In the genomic region with DNA sequence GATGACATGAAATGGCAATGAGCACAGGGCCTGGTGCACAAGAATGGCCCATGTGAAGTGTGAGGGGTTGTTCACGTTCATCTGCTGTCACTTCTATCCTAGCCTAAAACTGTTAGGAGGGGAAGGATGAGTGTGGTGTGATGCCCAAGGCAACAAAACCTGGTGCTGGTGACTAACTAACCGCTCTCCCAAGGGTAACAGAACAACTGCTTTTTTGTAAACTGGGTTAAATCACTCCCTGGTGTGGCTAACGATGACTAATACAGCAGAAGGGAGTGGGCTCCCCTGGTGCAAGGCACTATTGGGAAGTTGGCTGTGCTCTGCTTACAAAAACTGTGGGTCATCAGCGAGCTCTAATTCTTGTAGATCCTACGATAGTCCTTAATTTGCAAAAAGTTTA, we compare ENCODE assay signal across 8 cellular contexts.
DNase-seq lines count a peak whose midpoint lies in the region; ATAC-seq and TF ChIP-seq lines count a peak whose summit lies in the region.

No MANE protein-coding gene starts in this region.

- no peak for TF ChIP-seq EP300 in ovary (IDR thresholded peaks at IDR 0.05)

- no peak for TF ChIP-seq POLR2A in ovary (IDR thresholded peaks at IDR 0.05)

- no peaks in the 10 kb centered on the region for H3K9me3 ChIP-seq in ovary

- DNase-seq in non-pigmented ciliary epithelial cell (ENCODE audit: low read depth) (peak; percentile 27), HuH-7 (ENCODE audit: low spot score) (no peak), ovary (no peak), GM19238 (ENCODE audit: insufficient read length, low spot score) (no peak)

- H3K27ac ChIP-seq in adipose tissue (ENCODE audit: low read depth, low read length) (peak overlapping the region; percentile 9), ovary (no peak overlapping the region)

- H3K4me3 ChIP-seq in ovary = no peak overlapping the region

- ATAC-seq in GM18867 (IDR thresholded peaks at IDR 0.05; ENCODE audit: unreplicated experiment) (peak; percentile 26), HG02981 (IDR thresholded peaks at IDR 0.05; ENCODE audit: unreplicated experiment) (peak; percentile 43), GM21528 (IDR thresholded peaks at IDR 0.05; ENCODE audit: low FRiP score, unreplicated experiment) (no peak)

- peaks cover 2% of the 10 kb centered on the region for H3K4me1 ChIP-seq in ovary (ENCODE audit: insufficient read depth)

- 49 to 84% (median 56%) methylated on average over 5 of the region's 5 CpGs for WGBS in adipose tissue, 3 donors
- WGBS in ovary, 3 donors = 87 to 91% (median 90%) methylated on average over 5 of the region's 5 CpGs

- intact Hi-C loops in ovary (cut with DNase I) = no loop called here

- H3K36me3 ChIP-seq in ovary = no peaks in the 10 kb centered on the region

- no peaks in the 10 kb centered on the region for H3K27me3 ChIP-seq in ovary

- TF ChIP-seq CTCF in ovary (IDR thresholded peaks at IDR 0.05) = no peak
